Comparison of ENCODE assay signal across 10 cellular contexts in genomic region chr6:130138909-130139242, GRCh38.
A peak's percentile ranks its signal among the peaks of the same experiment; 100 is the strongest.
DNase-seq lines count a peak whose midpoint lies in the region; ATAC-seq and TF ChIP-seq lines count a peak whose summit lies in the region.
"Had no signal": no experiment of that assay in that cellular context is flagged by ENCODE, and none has a peak within 500 bp of the region (broad histone marks: within the 10 kb centered on the region; RNA-seq: fewer than 3 reads in every experiment).

No MANE protein-coding gene starts in this region.

- TF ChIP-seq RAD21 in SK-N-SH (IDR thresholded peaks at IDR 0.05; ENCODE audit: low read length): no peak

- no peak for DNase-seq in activated T-helper 2 cell treated with anti-CD3 and anti-CD28 coated beads, Interferon-gamma antibody, Interleukin-2, Interleukin-4, amounts not matched to agents 10 μg/mL and 5 μg/mL and 100 μg/mL, durations not matched to agents 14 hours and 24 hours and 36 hours (ENCODE audit: low spot score)
- DNase-seq in AG08395 (ENCODE audit: low spot score) (no peak), foreskin fibroblast (no peak), SK-N-SH (no peak)
- DNase-seq: right cardiac atrium had no signal

- H3K4me1 ChIP-seq in SK-N-SH (ENCODE audit: control insufficient read depth in 1 of 2, insufficient read depth in 2 of 2, low read depth in 1 of 2, low read length in 1 of 2): no peaks in the 10 kb centered on the region

- peaks cover 8 to 58% of the 10 kb centered on the region in 2 experiments for H3K36me3 ChIP-seq in SK-N-SH (replicated peaks in 1 of 2; ENCODE audit: control insufficient read depth in 1 of 2, insufficient read depth in 2 of 2, low read length in 1 of 2)

- no peak overlapping the region for H3K9ac ChIP-seq in SK-N-SH

- peak overlapping the region; percentile 65 for H3K27ac Mint-ChIP-seq in activated T-helper 2 cell treated with anti-CD3 and anti-CD28 coated beads, Interferon-gamma antibody, Interleukin-2, Interleukin-4, amounts not matched to agents 10 μg/mL and 5 μg/mL and 100 μg/mL, durations not matched to agents 14 hours and 24 hours and 36 hours

- H3K9me2 ChIP-seq in SK-N-SH: no peaks in the 10 kb centered on the region

- H3K4me2 ChIP-seq in SK-N-SH: no peak overlapping the region

- no peaks in the 10 kb centered on the region for H3K27me3 ChIP-seq in SK-N-SH (ENCODE audit: insufficient read depth)

- POLR2A ChIA-PET in SK-N-SH (lab: Yijun Ruan, JAX): no interaction called here

- H3K79me2 ChIP-seq in SK-N-SH (ENCODE audit: insufficient read depth): no peaks in the 10 kb centered on the region

- CTCF ChIA-PET in SK-N-SH (lab: Yijun Ruan, JAX): no interaction called here

- H3F3A ChIP-seq in SK-N-SH (replicated peaks; ENCODE audit: insufficient read depth): peaks cover 2% of the 10 kb centered on the region

- TF ChIP-seq EP300 in SK-N-SH (IDR thresholded peaks at IDR 0.05; ENCODE audit: borderline replicate concordance in 1 of 2, low read depth in 1 of 2, low read length in 1 of 2): no peak

- H3K36me3 Mint-ChIP-seq in activated T-helper 2 cell treated with anti-CD3 and anti-CD28 coated beads, Interferon-gamma antibody, Interleukin-2, Interleukin-4, amounts not matched to agents 10 μg/mL and 5 μg/mL and 100 μg/mL, durations not matched to agents 14 hours and 24 hours and 36 hours (ENCODE audit: low read depth): peaks cover 61% of the 10 kb centered on the region

- H3K9me3 Mint-ChIP-seq in activated T-helper 2 cell treated with anti-CD3 and anti-CD28 coated beads, Interferon-gamma antibody, Interleukin-2, Interleukin-4, amounts not matched to agents 10 μg/mL and 5 μg/mL and 100 μg/mL, durations not matched to agents 14 hours and 24 hours and 36 hours: no peaks in the 10 kb centered on the region

- ATAC-seq in GM18517 (IDR thresholded peaks at IDR 0.05; ENCODE audit: unreplicated experiment): peak; percentile 33
- peak; percentile 32 for ATAC-seq in GM19463 (IDR thresholded peaks at IDR 0.05; ENCODE audit: unreplicated experiment)
- peak; percentile 52 for ATAC-seq in HG03064 (IDR thresholded peaks at IDR 0.05; ENCODE audit: low read depth, unreplicated experiment)
- no peak for ATAC-seq in GM19023 (IDR thresholded peaks at IDR 0.05; ENCODE audit: unreplicated experiment)
- ATAC-seq: right cardiac atrium, Right ventricle myocardium inferior had no signal

- no peaks in the 10 kb centered on the region for H3K27me3 Mint-ChIP-seq in activated T-helper 2 cell treated with anti-CD3 and anti-CD28 coated beads, Interferon-gamma antibody, Interleukin-2, Interleukin-4, amounts not matched to agents 10 μg/mL and 5 μg/mL and 100 μg/mL, durations not matched to agents 14 hours and 24 hours and 36 hours (ENCODE audit: low read depth)

- peaks cover 61% of the 10 kb centered on the region for H3K4me1 Mint-ChIP-seq in activated T-helper 2 cell treated with anti-CD3 and anti-CD28 coated beads, Interferon-gamma antibody, Interleukin-2, Interleukin-4, amounts not matched to agents 10 μg/mL and 5 μg/mL and 100 μg/mL, durations not matched to agents 14 hours and 24 hours and 36 hours (ENCODE audit: low read depth)

- intact Hi-C loops in activated T-helper 2 cell treated with anti-CD3 and anti-CD28 coated beads, Interferon-gamma antibody, Interleukin-2, Interleukin-4, amounts not matched to agents 10 μg/mL and 5 μg/mL and 100 μg/mL, durations not matched to agents 14 hours and 24 hours and 36 hours (cut with micrococcal nuclease): loop anchor here (10.0 kb wide), 1 partner anchor 644 kb away; no protein-coding TSS in a partner anchor

- H3K9me3 ChIP-seq in SK-N-SH: no peaks in the 10 kb centered on the region

- H3K27ac ChIP-seq in SK-N-SH (ENCODE audit: low read depth in 2 of 2, low read length in 1 of 2): no peak overlapping the region

- no peak overlapping the region for H2AFZ ChIP-seq in SK-N-SH (ENCODE audit: low read depth)

- no peaks in the 10 kb centered on the region for H4K20me1 ChIP-seq in SK-N-SH (ENCODE audit: insufficient read depth)

- H3K4me3 ChIP-seq in foreskin fibroblast (ENCODE audit: low read depth in 1 of 2, low read length in 2 of 2) (no peak overlapping the region), SK-N-SH (ENCODE audit: low read depth in 2 of 2, low read length in 1 of 2) (no peak overlapping the region)

- peak overlapping the region; percentile 51 for H3K4me3 Mint-ChIP-seq in activated T-helper 2 cell treated with anti-CD3 and anti-CD28 coated beads, Interferon-gamma antibody, Interleukin-2, Interleukin-4, amounts not matched to agents 10 μg/mL and 5 μg/mL and 100 μg/mL, durations not matched to agents 14 hours and 24 hours and 36 hours (ENCODE audit: low read depth)

- 89% methylated on average over 3 of the region's 3 CpGs for WGBS in SK-N-SH (ENCODE audit: low lambda C conversion rate)

- TF ChIP-seq CTCF in foreskin fibroblast (IDR thresholded peaks at IDR 0.05; ENCODE audit: low read depth, low read length) (no peak), SK-N-SH (IDR thresholded peaks at IDR 0.05) (no peak)

TF ChIP-seq in SK-N-SH, 30 proteins besides CTCF, POLR2A, EP300 and RAD21:
- no peak for TF ChIP-seq MXI1 (IDR thresholded peaks at IDR 0.05; ENCODE audit: low read depth, low read length)
- no peak for TF ChIP-seq GATA2 (CRISPR knock-in tag; IDR thresholded peaks at IDR 0.05)
- no peak for TF ChIP-seq SMC3 (IDR thresholded peaks at IDR 0.05; ENCODE audit: low read depth, low read length)
- no peak for TF ChIP-seq ZBTB33 (IDR thresholded peaks at IDR 0.05; ENCODE audit: borderline replicate concordance, low read depth)
